ENCODE assay signal across 10 cellular contexts in the genomic region with DNA sequence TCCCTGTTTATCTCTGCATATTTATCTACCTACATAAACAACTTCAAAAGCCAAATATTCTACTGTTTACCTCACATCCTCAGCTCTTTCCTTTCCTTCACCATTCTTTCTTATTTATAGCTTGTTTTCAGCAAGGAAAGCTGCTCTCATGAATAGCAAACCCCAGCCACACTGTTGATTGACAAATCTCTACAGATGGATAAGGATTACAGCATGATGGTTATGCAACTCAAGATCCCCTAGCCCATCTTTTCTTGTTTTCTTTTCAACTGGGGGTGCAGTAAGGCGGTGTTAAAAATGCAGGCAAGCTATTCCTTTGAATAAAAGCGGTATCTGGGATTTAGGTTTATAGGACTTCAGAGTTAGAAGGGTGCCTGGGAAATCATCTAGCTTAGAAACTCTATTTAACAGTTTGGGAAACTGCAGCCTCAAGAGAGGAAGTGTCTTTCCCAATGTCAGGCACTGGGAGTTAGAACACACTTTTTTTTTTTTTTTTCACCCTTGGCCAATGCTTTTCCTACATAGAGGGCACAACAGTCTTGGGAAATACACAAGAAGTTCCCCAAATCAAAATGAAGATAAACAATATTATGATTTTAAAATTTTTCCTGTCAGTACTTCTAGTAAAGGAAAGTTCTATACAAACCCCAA. TPM values are rescaled to one million over a fixed set of nuclear protein-coding genes. Genes with fewer than 3 reads are reported as not detected.
DNase-seq lines count a peak whose midpoint lies in the region; ATAC-seq and TF ChIP-seq lines count a peak whose summit lies in the region.
"Had no signal": no experiment of that assay in that cellular context is flagged by ENCODE, and none has a peak within 500 bp of the region (broad histone marks: within the 10 kb centered on the region; RNA-seq: fewer than 3 reads in every experiment).

No MANE protein-coding gene starts in this region.

- H3K9me3 ChIP-seq in ES-I3 (ENCODE audit: control insufficient read depth, insufficient read depth, low read length) = no peaks in the 10 kb centered on the region

- peak overlapping the region; percentile 42; the same call in 1 of the 2 replicates for H3K9ac ChIP-seq in ES-I3 (ENCODE audit: low read depth, low read length)

- peak overlapping the region; percentile 100 for H3K4me3 ChIP-seq in WI38 (ENCODE audit: low read depth, low read length)

- peaks cover 23% of the 10 kb centered on the region for H3K4me1 ChIP-seq in ES-I3 (ENCODE audit: insufficient read depth, low read length)

- TF ChIP-seq CTCF in WI38 (IDR thresholded peaks at IDR 0.05; ENCODE audit: low read depth, low read length) = no peak
- TF ChIP-seq CTCF in glutamatergic neuron (IDR thresholded peaks at IDR 0.05; ENCODE audit: partially characterized antibody, unreplicated experiment) = no peak

- peak overlapping the region; percentile 39 for H3K27ac Mint-ChIP-seq in glutamatergic neuron (ENCODE audit: unreplicated experiment)
- H3K27ac Mint-ChIP-seq: activated naive CD8-positive, alpha-beta T cell treated with anti-CD3 and anti-CD28 coated beads, Interleukin-2, amount 50 U/mL, for 24 hours had no signal

- intact Hi-C loops in sciatic nerve (cut with DNase I) = loop anchor here (1.0 kb wide), 1 partner anchor 20 kb away; no protein-coding TSS in a partner anchor

- no peaks in the 10 kb centered on the region for H3K36me3 Mint-ChIP-seq in glutamatergic neuron (ENCODE audit: unreplicated experiment)

- H3K9me3 Mint-ChIP-seq in glutamatergic neuron (ENCODE audit: unreplicated experiment) = peaks cover 9% of the 10 kb centered on the region
- H3K9me3 Mint-ChIP-seq: activated naive CD8-positive, alpha-beta T cell treated with anti-CD3 and anti-CD28 coated beads, Interleukin-2, amount 50 U/mL, for 24 hours had no signal

- 0 out of 2 replicates have a peak, but pooled peaks cover 6% of the 10 kb centered on the region for H3K36me3 ChIP-seq in ES-I3 (ENCODE audit: insufficient read depth, low read length)

- H3K4me1 Mint-ChIP-seq in glutamatergic neuron (ENCODE audit: low read depth, unreplicated experiment) = peaks cover 41% of the 10 kb centered on the region

- peaks cover 2% of the 10 kb centered on the region for H3K27me3 Mint-ChIP-seq in glutamatergic neuron (ENCODE audit: unreplicated experiment)

- DNase-seq in glutamatergic neuron (no peak), renal cortical epithelial cell (ENCODE audit: low read depth) (peak; percentile 24), sciatic nerve (ENCODE audit: low spot score) (no peak)
- no peak for DNase-seq in activated naive CD4-positive, alpha-beta T cell treated with anti-CD3 and anti-CD28 coated beads, Interleukin-2, amount 50 U/mL, for 16 hours
- DNase-seq: activated CD4-positive, CD25-positive, alpha-beta regulatory T cell treated with anti-CD3 and anti-CD28 coated beads, Interleukin-2, amount 50 U/mL, for 72 hours; activated naive CD8-positive, alpha-beta T cell treated with anti-CD3 and anti-CD28 coated beads, Interleukin-2, amount 50 U/mL, for 24 hours had no signal

- ATAC-seq in GM19023 (IDR thresholded peaks at IDR 0.05; ENCODE audit: unreplicated experiment) = no peak
- no peak for ATAC-seq in HG03139 (IDR thresholded peaks at IDR 0.05; ENCODE audit: unreplicated experiment)
- no peak for ATAC-seq in sciatic nerve
- ATAC-seq: activated naive CD8-positive, alpha-beta T cell treated with anti-CD3 and anti-CD28 coated beads, Interleukin-2, amount 50 U/mL, for 24 hours had no signal

- peak overlapping the region; percentile 44 for H3K4me3 Mint-ChIP-seq in glutamatergic neuron (ENCODE audit: unreplicated experiment)
- H3K4me3 Mint-ChIP-seq: activated naive CD8-positive, alpha-beta T cell treated with anti-CD3 and anti-CD28 coated beads, Interleukin-2, amount 50 U/mL, for 24 hours had no signal

RNA-seq across cellular contexts. Expression of a gene that starts 2.7 kb away (rescaled TPM):
- total RNA-seq in glutamatergic neuron (ENCODE audit: unreplicated experiment) (946 TPM), renal cortical epithelial cell (103 and 242 TPM in 2 replicates), sciatic nerve (3,484 TPM)
